Comparison of ENCODE assay signal across 8 cellular contexts in the genomic region with DNA sequence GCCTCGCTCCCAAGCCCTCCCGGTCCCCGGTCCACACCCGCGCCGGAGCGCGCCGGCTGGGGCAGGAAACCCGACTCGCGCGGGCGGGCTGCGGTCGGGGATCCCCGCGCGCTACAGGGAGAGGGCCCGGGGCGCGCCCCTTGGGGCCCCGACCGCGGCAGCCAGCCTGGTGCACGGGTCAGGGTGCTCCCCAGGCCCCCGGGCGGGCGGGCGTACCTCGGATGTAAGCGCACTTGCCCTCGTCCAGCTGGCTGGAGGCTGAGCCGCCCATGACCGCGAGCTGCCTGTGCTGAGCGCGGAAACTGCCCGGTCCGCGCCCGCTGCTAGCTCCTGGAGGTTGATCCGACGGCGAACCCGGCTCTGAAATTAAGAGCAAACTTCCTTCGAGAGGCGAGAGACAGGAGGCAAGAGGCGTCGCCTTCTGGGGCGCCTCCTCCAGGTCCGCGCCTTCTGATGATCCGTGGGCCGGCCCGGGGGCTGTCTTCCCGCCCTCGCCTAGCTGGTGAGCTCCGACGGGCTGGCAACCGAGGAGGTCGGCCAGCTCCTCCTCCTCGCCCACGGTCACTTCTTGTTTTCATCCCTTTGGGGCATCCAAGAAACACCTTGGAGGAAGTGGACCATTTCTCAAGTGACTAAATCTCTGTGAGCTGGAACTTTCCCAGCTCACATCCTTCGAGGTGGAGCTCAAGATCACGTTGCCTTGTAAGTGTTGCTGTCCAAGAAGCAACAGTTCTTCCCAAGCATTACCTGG. TPM values are rescaled to one million over a fixed set of nuclear protein-coding genes. Genes with fewer than 3 reads are reported as not detected.
DNase-seq lines count a peak whose midpoint lies in the region; ATAC-seq, FAIRE-seq and TF ChIP-seq lines count a peak whose summit lies in the region.

A gene with protein sequence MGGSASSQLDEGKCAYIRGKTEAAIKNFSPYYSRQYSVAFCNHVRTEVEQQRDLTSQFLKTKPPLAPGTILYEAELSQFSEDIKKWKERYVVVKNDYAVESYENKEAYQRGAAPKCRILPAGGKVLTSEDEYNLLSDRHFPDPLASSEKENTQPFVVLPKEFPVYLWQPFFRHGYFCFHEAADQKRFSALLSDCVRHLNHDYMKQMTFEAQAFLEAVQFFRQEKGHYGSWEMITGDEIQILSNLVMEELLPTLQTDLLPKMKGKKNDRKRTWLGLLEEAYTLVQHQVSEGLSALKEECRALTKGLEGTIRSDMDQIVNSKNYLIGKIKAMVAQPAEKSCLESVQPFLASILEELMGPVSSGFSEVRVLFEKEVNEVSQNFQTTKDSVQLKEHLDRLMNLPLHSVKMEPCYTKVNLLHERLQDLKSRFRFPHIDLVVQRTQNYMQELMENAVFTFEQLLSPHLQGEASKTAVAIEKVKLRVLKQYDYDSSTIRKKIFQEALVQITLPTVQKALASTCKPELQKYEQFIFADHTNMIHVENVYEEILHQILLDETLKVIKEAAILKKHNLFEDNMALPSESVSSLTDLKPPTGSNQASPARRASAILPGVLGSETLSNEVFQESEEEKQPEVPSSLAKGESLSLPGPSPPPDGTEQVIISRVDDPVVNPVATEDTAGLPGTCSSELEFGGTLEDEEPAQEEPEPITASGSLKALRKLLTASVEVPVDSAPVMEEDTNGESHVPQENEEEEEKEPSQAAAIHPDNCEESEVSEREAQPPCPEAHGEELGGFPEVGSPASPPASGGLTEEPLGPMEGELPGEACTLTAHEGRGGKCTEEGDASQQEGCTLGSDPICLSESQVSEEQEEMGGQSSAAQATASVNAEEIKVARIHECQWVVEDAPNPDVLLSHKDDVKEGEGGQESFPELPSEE (minus strand): TSS at position 423 of the 751 bp plus-strand sequence. CDS start 152 bp downstream, at position 271.

- H3K4me1 Mint-ChIP-seq in immature natural killer cell, result peaks cover 46 to 54% of the 10 kb centered on the region in 2 donors

- TF ChIP-seq POLR2A in K562 (conservative IDR thresholded peaks at IDR 0.05), result peak; percentile 71

- no peaks in the 10 kb centered on the region for H4K20me1 ChIP-seq in K562 (replicated peaks; ENCODE audit: control insufficient read depth, insufficient read depth, low read length)

- H3K36me3 ChIP-seq in K562 (ENCODE audit: control insufficient read depth, insufficient read depth, low read length), result no peaks in the 10 kb centered on the region

- H3K9me1 ChIP-seq in K562 (ENCODE audit: control insufficient read depth, insufficient read depth, low read length), result no peaks in the 10 kb centered on the region

- peak within 1 kb of the TSS; percentile 96 to 98 (median 97) for H3K4me3 Mint-ChIP-seq in immature natural killer cell

- TF ChIP-seq RAD21 in K562 (CRISPR knock-in tag; conservative IDR thresholded peaks at IDR 0.05 in 1 of 2, IDR thresholded peaks at IDR 0.05 in 1 of 2), result no peak; a peak in 1 of 4 replicates

- peak within 1 kb of the TSS; percentile 95 for H2AFZ ChIP-seq in K562 (ENCODE audit: low read depth, low read length)

- peak within 1 kb of the TSS; percentile 82 to 97 (median 94) for H3K27ac Mint-ChIP-seq in immature natural killer cell

- H3K79me2 ChIP-seq in K562 (ENCODE audit: control insufficient read depth, insufficient read depth, low read length), result peaks cover 39% of the 10 kb centered on the region

- H3K4me1 ChIP-seq in K562 (replicated peaks in 1 of 2; ENCODE audit: control insufficient read depth in 2 of 2, insufficient read depth in 2 of 2, low read length in 2 of 2), result peaks cover 13 to 18% of the 10 kb centered on the region in 2 experiments; a peak in 4 of 5 replicates

- no peaks in the 10 kb centered on the region for H3K9me3 Mint-ChIP-seq in immature natural killer cell

- H3K36me3 Mint-ChIP-seq in immature natural killer cell, result no peaks in the 10 kb centered on the region

- ATAC-seq in GM21717 (IDR thresholded peaks at IDR 0.05; ENCODE audit: unreplicated experiment), result peak; percentile 54
- peak; percentile 85 for ATAC-seq in K562

- POLR2A ChIA-PET in K562 (lab: Yijun Ruan, JAX), result interaction anchor here (0.6 to 8.3 kb wide), 39 partner anchors 8 to 1036 kb away, joined by 3 to 63 read pairs (median 4); a partner anchor contains a TSS

- no peaks in the 10 kb centered on the region for H3K27me3 ChIP-seq in K562 (ENCODE audit: control insufficient read depth in 2 of 2, insufficient read depth in 2 of 2, low read length in 2 of 2)

- no peaks in the 10 kb centered on the region for H3K9me3 ChIP-seq in K562 (replicated peaks; ENCODE audit: control insufficient read depth, insufficient read depth, low read depth, low read length)

- intact Hi-C loops in K562 (cut with micrococcal nuclease), result no loop called here

- H3K27me3 Mint-ChIP-seq in immature natural killer cell (ENCODE audit: low read depth in 3 of 3), result peaks cover 0 to 5% (median 1%) of the 10 kb centered on the region in 3 donors

- peak within 1 kb of the TSS; percentile 92 for H3K27ac ChIP-seq in K562 (ENCODE audit: extremely low read depth, low read depth, low read length)

- TF ChIP-seq CTCF in K562 (IDR thresholded peaks at IDR 0.05 in 2 of 3, conservative IDR thresholded peaks at IDR 0.05 in 1 of 3; ENCODE audit: insufficient read depth in 2 of 3, low read depth in 1 of 3, low read length in 3 of 3), result no peak

- no TSS peak for BruUV-seq in K562 (replicated peaks; lab: Mats Ljungman, UMichigan)

- H3K4me2 ChIP-seq in K562 (ENCODE audit: insufficient read depth, low read length), result peak within 1 kb of the TSS; percentile 97

- peak; percentile 78 for DNase-seq in GM03348 (ENCODE audit: low spot score)
- DNase-seq in KBM-7, result peak; percentile 66
- peak; percentile 61 for DNase-seq in T-helper 22 cell (ENCODE audit: low read depth)
- peak; percentile 52 to 78 (median 61) for DNase-seq in K562 (ENCODE audit: extremely low read depth in 1 of 4, low spot score in 3 of 4)
- DNase-seq in immature natural killer cell, result peak; percentile 68 to 72 (median 71)
- peak; percentile 34 to 59 (median 38) for DNase-seq in stimulated activated CD4-positive, alpha-beta T cell treated with anti-CD3 and anti-CD28 coated beads, Interleukin-12 subunit alpha, Interleukin-12 subunit beta, amount 100 ng/mL, for 48 hours (ENCODE audit: low read depth in 2 of 3, low spot score in 1 of 3)
- DNase-seq in cortex of kidney (lab: John Stamatoyannopoulos, UW), result no peak

- peak within 1 kb of the TSS; percentile 75 for H3K4me3 ChIP-seq in K562

- TF ChIP-seq EP300 in K562 (IDR thresholded peaks at IDR 0.05; ENCODE audit: low read length), result peak; percentile 25; the same call in 1 of the 2 replicates

- FAIRE-seq in K562 (lab: Jason Lieb, UNC), result peak; percentile 29

- in situ Hi-C loops in KBM-7 (cut with MboI; ENCODE audit: low pct_unique_long_range_greater_than_20kb, low sequenced_read_pairs) (no loop called here), K562 (cut with MboI) (no loop called here)

- CTCF ChIA-PET in K562 (lab: Yijun Ruan, JAX; ENCODE audit: low intra/inter-chr PET ratio), result no interaction called here

- WGBS in K562 (ENCODE audit: insufficient coverage, low coverage, missing lambda C conversion rate), result 2% methylated on average over 65 of the region's 66 CpGs

- H3K9ac ChIP-seq in K562 (ENCODE audit: insufficient read depth in 1 of 2, low read depth in 2 of 2, low read length in 2 of 2), result peak within 1 kb of the TSS; percentile 96

TF ChIP-seq in K562, 482 proteins besides CTCF, POLR2A, EP300 and RAD21 (continues in another document):
- TF ChIP-seq ZNF217 (CRISPR knock-in tag; IDR thresholded peaks at IDR 0.05) (no peak), CCAR2 (IDR thresholded peaks at IDR 0.05; ENCODE audit: low read depth, low read length) (no peak), ZFP36 (IDR thresholded peaks at IDR 0.05; ENCODE audit: low read depth, low read length, partially characterized antibody) (peak; percentile 65)

RNA-seq across cellular contexts. Expression of the gene that starts here (rescaled TPM):
- 5.4 and 20.3 TPM in 2 replicates for total RNA-seq in K562 (2011; cell fraction: chromatin; rRNA removed; ENCODE audit: low replicate concordance)
- total RNA-seq in K562 (2011; cell fraction: nucleolus; rRNA removed), result 3.2 and 5.7 TPM in 2 replicates
- 10.4 and 16.7 TPM in 2 replicates for total RNA-seq in K562 (2011; cell fraction: nucleoplasm; rRNA removed)
- total RNA-seq in K562 (2014; rRNA removed), result 16.2 and 17.8 TPM in 2 replicates
- 19.8 and 25.5 TPM in 2 replicates for total RNA-seq in K562 (2014; rRNA removed; fragmentation: Illumina TruSeq; extraction: Trizol)
- total RNA-seq in K562 (2015; rRNA removed; fragmentation: Illumina TruSeq; extraction: Trizol), result 15.3 and 15.9 TPM in 2 replicates
- 20.4 and 26.6 TPM in 2 replicates for total RNA-seq in K562 (2021)
- 1.5 and 2.6 TPM in 2 replicates for polyA plus RNA-seq in K562 (2011; rRNA removed)
- polyA plus RNA-seq in K562 (2011; cell fraction: cytosol; rRNA removed), result 0.73 and 1.7 TPM in 2 replicates
- 2.3 and 4.7 TPM in 2 replicates for polyA plus RNA-seq in K562 (2011; cell fraction: nucleus; rRNA removed)
- polyA plus RNA-seq in K562 (2012), result 12.0 and 48.0 TPM in 2 replicates
- polyA plus RNA-seq in K562 (2014; fragmentation: Illumina TruSeq; extraction: Trizol), result 19.3 and 20.3 TPM in 2 replicates
- polyA plus RNA-seq in K562 (2014; fragmentation: Nextera tagmentation; extraction: Ambion mirVana), result 1 to 10 TPM; 3.5 TPM
- polyA plus RNA-seq in K562 (2014; rRNA removed), result 12.4 and 16.2 TPM in 2 replicates
- polyA minus RNA-seq in K562 (2011; rRNA and poly(A)+ RNA removed), result 2.2 and 5.9 TPM in 2 replicates
- 1.3 and 2.1 TPM in 2 replicates for polyA minus RNA-seq in K562 (2011; cell fraction: cytosol; rRNA and poly(A)+ RNA removed)
- polyA minus RNA-seq in K562 (2011; cell fraction: nucleus; rRNA and poly(A)+ RNA removed), result 2.3 and 8.1 TPM in 2 replicates
- polyA plus RNA-seq in immature natural killer cell, result 10 to 100 TPM in 2 of 3 donors, 1 to 10 TPM in 1; 6.3 to 24.7 (median 19.0) TPM
